ENCODE assay signal across 17 cellular contexts in the genomic region with DNA sequence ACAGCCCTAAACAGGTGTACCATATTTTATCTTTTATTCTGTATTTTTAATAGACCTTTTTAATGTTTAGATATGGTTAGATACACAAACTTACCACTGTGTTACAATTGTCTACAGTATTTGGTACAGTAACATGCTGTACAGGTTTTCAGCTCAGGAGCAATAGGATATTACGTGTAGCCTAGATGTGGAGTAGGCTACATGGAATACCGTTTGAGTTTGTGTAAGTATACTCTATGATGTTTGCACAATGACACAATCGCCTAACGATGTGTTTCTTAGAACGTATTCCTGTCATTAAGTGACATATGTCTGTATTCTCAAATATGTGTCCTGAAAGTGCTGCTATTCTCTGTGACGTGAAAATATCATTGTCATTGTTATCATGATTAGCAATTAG.
"Had no signal": no experiment of that assay in that cellular context is flagged by ENCODE, and none has a peak within 500 bp of the region (broad histone marks: within the 10 kb centered on the region; RNA-seq: fewer than 3 reads in every experiment).

No MANE protein-coding gene starts in this region.

- FAIRE-seq: colon, keratinocyte, urothelium cell line had no signal

- H3K4me1 ChIP-seq: esophagus squamous epithelium, gastroesophageal sphincter, right atrium auricular region had no signal

- DNase-seq: esophagus squamous epithelium; foreskin fibroblast; glutamatergic neuron; immature natural killer cell; naive thymus-derived CD8-positive, alpha-beta T cell; posterior cingulate gyrus; stimulated activated CD4-positive, alpha-beta T cell treated with anti-CD3 and anti-CD28 coated beads, Interleukin-2, amount 100 ng/mL, for 48 hours; stimulated activated naive CD4-positive, alpha-beta T cell treated with Interleukin-2 at 50 U/mL for 16 hours; trophoblast cell had no signal

- H3K27me3 ChIP-seq: esophagus squamous epithelium, gastroesophageal sphincter, right atrium auricular region had no signal

- H3K9me3 ChIP-seq: esophagus squamous epithelium, right atrium auricular region had no signal

- H3K36me3 Mint-ChIP-seq: immature natural killer cell had no signal

- H3K9me3 Mint-ChIP-seq: dendritic cell treated with granulocyte-macrophage colony-stimulating factor and Interleukin-4, amounts not matched to agents 40 ng/mL and 50 ng/mL, for 4 days; immature natural killer cell; neural crest cell had no signal

- H3K36me3 ChIP-seq: esophagus squamous epithelium, right atrium auricular region had no signal

- H3K4me3 ChIP-seq: esophagus squamous epithelium, gastroesophageal sphincter, right atrium auricular region, smooth muscle cell had no signal

- ATAC-seq: gastroesophageal sphincter; naive thymus-derived CD8-positive, alpha-beta T cell had no signal

- H3K27ac ChIP-seq: esophagus squamous epithelium, gastroesophageal sphincter, right atrium auricular region had no signal

- H3K4me2 ChIP-seq: smooth muscle cell had no signal

- H3K27ac Mint-ChIP-seq: dendritic cell treated with granulocyte-macrophage colony-stimulating factor and Interleukin-4, amounts not matched to agents 40 ng/mL and 50 ng/mL, for 4 days; immature natural killer cell had no signal
